In the genomic region with DNA sequence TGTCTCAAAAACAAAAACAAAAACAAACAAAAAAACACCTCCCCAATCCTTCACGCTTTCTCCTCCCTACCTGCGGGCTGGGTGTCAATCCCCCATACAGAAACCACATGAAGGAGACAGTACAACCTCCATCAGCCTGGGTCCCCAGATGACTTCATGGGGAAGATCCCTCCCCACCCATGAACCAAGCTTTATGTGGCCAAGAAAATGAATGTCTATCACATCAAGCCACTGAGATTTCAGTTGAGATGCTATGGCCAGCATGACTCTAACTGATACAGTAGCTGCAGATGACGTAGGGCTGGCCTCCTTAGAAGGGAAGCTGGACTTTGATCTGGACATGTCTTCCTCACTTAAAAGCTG, we compare ENCODE assay signal across 1 cellular context.
TF ChIP-seq lines count a peak whose summit lies in the region.

No MANE protein-coding gene starts in this region.

TF ChIP-seq in HepG2, 621 proteins besides CTCF, POLR2A, EP300 and RAD21:
- TF ChIP-seq, protein P1, sequence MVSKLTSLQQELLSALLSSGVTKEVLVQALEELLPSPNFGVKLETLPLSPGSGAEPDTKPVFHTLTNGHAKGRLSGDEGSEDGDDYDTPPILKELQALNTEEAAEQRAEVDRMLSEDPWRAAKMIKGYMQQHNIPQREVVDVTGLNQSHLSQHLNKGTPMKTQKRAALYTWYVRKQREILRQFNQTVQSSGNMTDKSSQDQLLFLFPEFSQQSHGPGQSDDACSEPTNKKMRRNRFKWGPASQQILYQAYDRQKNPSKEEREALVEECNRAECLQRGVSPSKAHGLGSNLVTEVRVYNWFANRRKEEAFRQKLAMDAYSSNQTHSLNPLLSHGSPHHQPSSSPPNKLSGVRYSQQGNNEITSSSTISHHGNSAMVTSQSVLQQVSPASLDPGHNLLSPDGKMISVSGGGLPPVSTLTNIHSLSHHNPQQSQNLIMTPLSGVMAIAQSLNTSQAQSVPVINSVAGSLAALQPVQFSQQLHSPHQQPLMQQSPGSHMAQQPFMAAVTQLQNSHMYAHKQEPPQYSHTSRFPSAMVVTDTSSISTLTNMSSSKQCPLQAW (CRISPR knock-in tag; IDR thresholded peaks at IDR 0.05), result no peak
- 0 out of 2 replicates have a peak, but pooled peaks have one; percentile 64 for TF ChIP-seq ZNF615 (CRISPR knock-in tag; IDR thresholded peaks at IDR 0.05; ENCODE audit: borderline replicate concordance)
- TF ChIP-seq ZNF549 (CRISPR knock-in tag; IDR thresholded peaks at IDR 0.05), result no peak
- TF ChIP-seq CREB1 (IDR thresholded peaks at IDR 0.05), result peak; percentile 49; the same call in 1 of the 2 replicates
- TF ChIP-seq CREB1 (CRISPR knock-in tag; IDR thresholded peaks at IDR 0.05), result no peak
